Comparison of ENCODE assay signal across 8 cellular contexts in genomic region chr14:105486333-105486973, GRCh38. TPM values are rescaled to one million over a fixed set of nuclear protein-coding genes. Genes with fewer than 3 reads are reported as not detected.
DNase-seq lines count a peak whose midpoint lies in the region; ATAC-seq and TF ChIP-seq lines count a peak whose summit lies in the region.

TSS of gene CRIP1 (plus strand) at chr14:105486886. CDS start at chr14:105487260, 374 bp downstream.

- H3K4me3 Mint-ChIP-seq in type B pancreatic cell: peak within 1 kb of the TSS; percentile 65

- H3K9me3 ChIP-seq in colonic mucosa (no peaks in the 10 kb centered on the region), mononuclear cell (ENCODE audit: low read depth, low read length) (no peaks in the 10 kb centered on the region)

- no peak for DNase-seq in activated CD8-positive, alpha-beta memory T cell treated with anti-CD3 and anti-CD28 coated beads, Interleukin-2, amount 50 U/mL, for 48 hours
- DNase-seq in colonic mucosa (peak; percentile 55), type B pancreatic cell (ENCODE audit: extremely low spot score, unreplicated experiment) (no peak), DMS 273 treated with DMSO at 0.1 percent for 48 hours (lab: John Stamatoyannopoulos, UW) (no peak)

- POLR2A ChIA-PET in activated CD8-positive, alpha-beta memory T cell treated with anti-CD3 and anti-CD28 coated beads for 36 hours (lab: Charles Lee): interaction anchor here (0.9 kb wide), 1 partner anchor 15 kb away, joined by 3 read pairs; no protein-coding TSS in a partner anchor

- H3K36me3 Mint-ChIP-seq in type B pancreatic cell: no peaks in the 10 kb centered on the region

- TF ChIP-seq CTCF in colonic mucosa (IDR thresholded peaks at IDR 0.05): no peak
- no peak for TF ChIP-seq CTCF in type B pancreatic cell (conservative IDR thresholded peaks at IDR 0.05)

- CTCF ChIA-PET in activated CD8-positive, alpha-beta memory T cell treated with anti-CD3 and anti-CD28 coated beads for 36 hours (lab: Charles Lee): interaction anchor here (0.6 to 1.9 kb wide), 2 partner anchors 58 to 115 kb away, joined by 4 to 8 read pairs; no protein-coding TSS in a partner anchor

- H3K27me3 ChIP-seq in colonic mucosa (peaks cover 12% of the 10 kb centered on the region), mononuclear cell (ENCODE audit: insufficient read depth, low read length) (peaks cover 5% of the 10 kb centered on the region)

- peaks cover 18% of the 10 kb centered on the region for H3K4me1 Mint-ChIP-seq in type B pancreatic cell (ENCODE audit: unreplicated experiment)

- peak within 1 kb of the TSS; percentile 96 for H3K27ac ChIP-seq in colonic mucosa

- H3K4me3 ChIP-seq in colonic mucosa (peak within 1 kb of the TSS; percentile 57), mononuclear cell (ENCODE audit: low read length) (peak within 1 kb of the TSS; percentile 66)

- H3K9me3 Mint-ChIP-seq in type B pancreatic cell: no peaks in the 10 kb centered on the region

- ATAC-seq in HG02870 (IDR thresholded peaks at IDR 0.05; ENCODE audit: unreplicated experiment): no peak
- ATAC-seq in activated CD4-positive, CD25-positive, alpha-beta regulatory T cell treated with anti-CD3 and anti-CD28 coated beads, Interleukin-2, amount 50 U/mL, for 24 hours: no peak

- H3K36me3 ChIP-seq in colonic mucosa: no peaks in the 10 kb centered on the region

- H3K27me3 Mint-ChIP-seq in type B pancreatic cell: peaks cover 26% of the 10 kb centered on the region

- peak within 1 kb of the TSS; percentile 16 for H3K27ac Mint-ChIP-seq in type B pancreatic cell

- intact Hi-C loops in colonic mucosa (cut with DNase I): loop anchor here (5.0 kb wide), 1 partner anchor 114 kb away; no protein-coding TSS in a partner anchor

- peaks cover 32% of the 10 kb centered on the region for H3K4me1 ChIP-seq in colonic mucosa
- H3K4me1 ChIP-seq in mononuclear cell (ENCODE audit: insufficient read depth, low read length): peaks cover 81% of the 10 kb centered on the region

- H3K9ac ChIP-seq in colonic mucosa (ENCODE audit: low read depth in 2 of 2, low read length in 2 of 2): peak within 1 kb of the TSS; percentile 86 to 87

RNA-seq across cellular contexts. Expression of gene CRIP1, which starts in this region (rescaled TPM):
- 100 to 1,000 TPM; 285 to 286 TPM for total RNA-seq in activated CD8-positive, alpha-beta memory T cell treated with anti-CD3 and anti-CD28 coated beads for 36 hours
- 100 to 1,000 TPM in 1 of 2 donors, 10 to 100 TPM in 1; 97.1 to 220 TPM for total RNA-seq in colonic mucosa
- 88.2 TPM for total RNA-seq in mononuclear cell
- total RNA-seq in type B pancreatic cell (ENCODE audit: low replicate concordance): 5.1 and 15.4 TPM in 2 replicates
